32 cellular contexts compared by ENCODE assay signal in genomic region chr11:20937826-20938225, GRCh38.
"Had no signal": no experiment of that assay in that cellular context is flagged by ENCODE, and none has a peak within 500 bp of the region (broad histone marks: within the 10 kb centered on the region; RNA-seq: fewer than 3 reads in every experiment).

No MANE protein-coding gene starts in this region.

- ATAC-seq: activated CD4-positive, CD25-positive, alpha-beta regulatory T cell treated with anti-CD3 and anti-CD28 coated beads, Interleukin-2, amount 50 U/mL, for 24 hours; activated CD8-positive, alpha-beta T cell treated with anti-CD3 and anti-CD28 coated beads for 36 hours; activated naive CD8-positive, alpha-beta T cell treated with anti-CD3 and anti-CD28 coated beads, Interleukin-2, amount 50 U/mL, for 24 hours; esophagus mucosa; T-helper 17 cell had no signal

- H3K36me3 Mint-ChIP-seq: activated naive CD4-positive, alpha-beta T cell treated with anti-CD3 and anti-CD28 coated beads, Interleukin-2, amount 50 U/mL, for 24 hours; activated naive CD8-positive, alpha-beta T cell treated with anti-CD3 and anti-CD28 coated beads for 36 hours; brain had no signal

- H3K27ac Mint-ChIP-seq: activated B cell treated with CpG ODN at 0.5 μM for 24 hours; activated CD8-positive, alpha-beta T cell treated with anti-CD3 and anti-CD28 coated beads for 36 hours; activated naive CD4-positive, alpha-beta T cell treated with anti-CD3 and anti-CD28 coated beads for 36 hours; activated naive CD4-positive, alpha-beta T cell treated with anti-CD3 and anti-CD28 coated beads, Interleukin-2, amount 50 U/mL, for 24 hours; activated naive CD8-positive, alpha-beta T cell treated with anti-CD3 and anti-CD28 coated beads for 36 hours; activated naive CD8-positive, alpha-beta T cell treated with anti-CD3 and anti-CD28 coated beads, Interleukin-2, amount 50 U/mL, for 24 hours; activated T-helper 1 cell treated with anti-CD3 and anti-CD28 coated beads, Interleukin-12 subunit alpha, Interleukin-12 subunit beta, Interleukin-2, Interleukin-4 antibody, amounts not matched to agents 30 ng/mL and 10 ng/mL and 1 ng/mL, durations not matched to agents 14 hours and 24 hours and 36 hours; activated T-helper 2 cell treated with anti-CD3 and anti-CD28 coated beads, Interferon-gamma antibody, Interleukin-2, Interleukin-4, amounts not matched to agents 10 μg/mL and 5 μg/mL and 100 μg/mL, durations not matched to agents 14 hours and 24 hours and 36 hours; brain; T-helper 17 cell; T-helper 2 cell treated with Interferon-gamma antibody and Interleukin-4, amounts not matched to agents 5 μg/mL and 100 μg/mL, for 36 hours had no signal

- H3K4me1 ChIP-seq: adrenal gland, breast epithelium, colonic mucosa had no signal

- H3K36me3 ChIP-seq: adrenal gland, breast epithelium, cardiac muscle cell, colonic mucosa, WERI-Rb-1 had no signal

- H3K27ac ChIP-seq: adrenal gland, breast epithelium, cardiac muscle cell, colonic mucosa, WERI-Rb-1 had no signal

- H3K27me3 Mint-ChIP-seq: activated B cell treated with CpG ODN at 0.5 μM for 24 hours; activated CD8-positive, alpha-beta T cell treated with anti-CD3 and anti-CD28 coated beads for 36 hours; activated naive CD4-positive, alpha-beta T cell treated with anti-CD3 and anti-CD28 coated beads, Interleukin-2, amount 50 U/mL, for 24 hours; activated naive CD8-positive, alpha-beta T cell treated with anti-CD3 and anti-CD28 coated beads for 36 hours; activated naive CD8-positive, alpha-beta T cell treated with anti-CD3 and anti-CD28 coated beads, Interleukin-2, amount 50 U/mL, for 24 hours; T-helper 17 cell had no signal

- H3K9me3 ChIP-seq: adrenal gland, breast epithelium, colonic mucosa had no signal

- H3K4me3 ChIP-seq: adrenal gland, breast epithelium, cardiac muscle cell, colonic mucosa had no signal

- H3K4me1 Mint-ChIP-seq: activated B cell treated with CpG ODN at 0.5 μM for 24 hours; activated naive CD4-positive, alpha-beta T cell treated with anti-CD3 and anti-CD28 coated beads, Interleukin-2, amount 50 U/mL, for 24 hours; activated naive CD8-positive, alpha-beta T cell treated with anti-CD3 and anti-CD28 coated beads for 36 hours; activated naive CD8-positive, alpha-beta T cell treated with anti-CD3 and anti-CD28 coated beads, Interleukin-2, amount 50 U/mL, for 24 hours; brain; T-helper 17 cell had no signal

- H3K4me3 Mint-ChIP-seq: activated B cell treated with CpG ODN at 0.5 μM for 24 hours; activated CD8-positive, alpha-beta T cell treated with anti-CD3 and anti-CD28 coated beads for 36 hours; activated naive CD4-positive, alpha-beta T cell treated with anti-CD3 and anti-CD28 coated beads for 36 hours; activated naive CD4-positive, alpha-beta T cell treated with anti-CD3 and anti-CD28 coated beads, Interleukin-2, amount 50 U/mL, for 24 hours; activated naive CD8-positive, alpha-beta T cell treated with anti-CD3 and anti-CD28 coated beads for 36 hours; activated naive CD8-positive, alpha-beta T cell treated with anti-CD3 and anti-CD28 coated beads, Interleukin-2, amount 50 U/mL, for 24 hours; activated T-helper 1 cell treated with anti-CD3 and anti-CD28 coated beads, Interleukin-12 subunit alpha, Interleukin-12 subunit beta, Interleukin-2, Interleukin-4 antibody, amounts not matched to agents 30 ng/mL and 10 ng/mL and 1 ng/mL, durations not matched to agents 14 hours and 24 hours and 36 hours; brain; T-helper 17 cell; T-helper 2 cell treated with Interferon-gamma antibody and Interleukin-4, amounts not matched to agents 5 μg/mL and 100 μg/mL, for 36 hours had no signal

- H3K9me3 Mint-ChIP-seq: activated B cell treated with CpG ODN at 0.5 μM for 24 hours; activated CD8-positive, alpha-beta T cell treated with anti-CD3 and anti-CD28 coated beads for 36 hours; activated naive CD4-positive, alpha-beta T cell treated with anti-CD3 and anti-CD28 coated beads for 36 hours; activated naive CD4-positive, alpha-beta T cell treated with anti-CD3 and anti-CD28 coated beads, Interleukin-2, amount 50 U/mL, for 24 hours; activated naive CD8-positive, alpha-beta T cell treated with anti-CD3 and anti-CD28 coated beads for 36 hours; activated naive CD8-positive, alpha-beta T cell treated with anti-CD3 and anti-CD28 coated beads, Interleukin-2, amount 50 U/mL, for 24 hours; activated T-helper 2 cell treated with anti-CD3 and anti-CD28 coated beads, Interferon-gamma antibody, Interleukin-2, Interleukin-4, amounts not matched to agents 10 μg/mL and 5 μg/mL and 100 μg/mL, durations not matched to agents 14 hours and 24 hours and 36 hours; T-helper 2 cell treated with Interferon-gamma antibody and Interleukin-4, amounts not matched to agents 5 μg/mL and 100 μg/mL, for 36 hours had no signal

- H3K27me3 ChIP-seq: adrenal gland, breast epithelium, cardiac muscle cell, colonic mucosa had no signal

- DNase-seq: activated B cell treated with CpG ODN at 0.5 μM for 24 hours; activated CD4-positive, alpha-beta T cell treated with anti-CD3 and anti-CD28 coated beads for 48 hours; activated CD4-positive, alpha-beta T cell treated with anti-CD3 and anti-CD28 coated beads, Interleukin-2, amount 50 U/mL, for 1 hour; activated CD4-positive, alpha-beta T cell treated with anti-CD3 and anti-CD28 coated beads, Interleukin-2, amount 50 U/mL, for 48 hours; activated CD8-positive, alpha-beta memory T cell treated with anti-CD3 and anti-CD28 coated beads for 24 hours; activated CD8-positive, alpha-beta T cell treated with anti-CD3 and anti-CD28 coated beads for 36 hours; activated effector memory CD4-positive, alpha-beta T cell treated with anti-CD3 and anti-CD28 coated beads, Interleukin-2, amount 50 U/mL, for 16 hours; activated naive CD4-positive, alpha-beta T cell treated with anti-CD3 and anti-CD28 coated beads for 36 hours; activated naive CD8-positive, alpha-beta T cell treated with anti-CD3 and anti-CD28 coated beads for 36 hours; activated naive CD8-positive, alpha-beta T cell treated with anti-CD3 and anti-CD28 coated beads, Interleukin-2, amount 50 U/mL, for 24 hours; activated T-cell treated with anti-CD3 and anti-CD28 coated beads, Interleukin-2, amount 50 U/mL, for 48 hours; adrenal gland; amygdala; aorta; central memory CD4-positive, alpha-beta T cell; cerebellar nuclear complex; colonic mucosa; effector CD8-positive, alpha-beta T cell; foreskin fibroblast; head of caudate nucleus; T-helper 17 cell; T1000; WERI-Rb-1 had no signal
